Comparison of ENCODE assay signal across 24 cellular contexts in genomic region chr11:130670200-130670599, GRCh38.
"Had no signal": no experiment of that assay in that cellular context is flagged by ENCODE, and none has a peak within 500 bp of the region (broad histone marks: within the 10 kb centered on the region; RNA-seq: fewer than 3 reads in every experiment).

No MANE protein-coding gene starts in this region.

- H3K27me3 ChIP-seq: ascending aorta, breast epithelium, cardiac muscle cell, colonic mucosa had no signal

- H3K4me3 ChIP-seq: ascending aorta, breast epithelium, cardiac muscle cell, colonic mucosa had no signal

- ATAC-seq: activated CD4-positive, alpha-beta T cell treated with anti-CD3 and anti-CD28 coated beads for 36 hours; activated CD8-positive, alpha-beta memory T cell treated with anti-CD3 and anti-CD28 coated beads, Interleukin-2, amount 10 ng/mL, durations not matched to agents 7 days and 5 days; activated CD8-positive, alpha-beta T cell treated with anti-CD3 and anti-CD28 coated beads, Interleukin-2, amount 10 ng/mL, durations not matched to agents 7 days and 5 days; activated naive CD8-positive, alpha-beta T cell treated with anti-CD3 and anti-CD28 coated beads, Interleukin-2, amount 50 U/mL, for 24 hours had no signal

- DNase-seq: activated CD4-positive, alpha-beta memory T cell treated with anti-CD3 and anti-CD28 coated beads for 36 hours; activated CD4-positive, alpha-beta T cell treated with anti-CD3 and anti-CD28 coated beads for 36 hours; activated CD4-positive, alpha-beta T cell treated with anti-CD3 and anti-CD28 coated beads, Interleukin-2, amount 10 ng/mL, durations not matched to agents 24 days and 14 days; activated CD4-positive, CD25-positive, alpha-beta regulatory T cell; activated CD4-positive, CD25-positive, alpha-beta regulatory T cell treated with anti-CD3 and anti-CD28 coated beads, Interleukin-2, amount 50 U/mL, for 72 hours; activated CD8-positive, alpha-beta memory T cell treated with anti-CD3 and anti-CD28 coated beads, Interleukin-2, amount 10 ng/mL, durations not matched to agents 7 days and 5 days; activated CD8-positive, alpha-beta memory T cell treated with anti-CD3 and anti-CD28 coated beads, Interleukin-2, amount 50 U/mL, for 4 hours; activated CD8-positive, alpha-beta T cell treated with anti-CD3 and anti-CD28 coated beads, Interleukin-2, amount 10 ng/mL, durations not matched to agents 7 days and 5 days; activated effector memory CD4-positive, alpha-beta T cell treated with anti-CD3 and anti-CD28 coated beads, Interleukin-2, amount 50 U/mL, for 16 hours; activated naive CD4-positive, alpha-beta T cell treated with anti-CD3 and anti-CD28 coated beads for 36 hours; activated naive CD8-positive, alpha-beta T cell treated with anti-CD3 and anti-CD28 coated beads for 36 hours; activated naive CD8-positive, alpha-beta T cell treated with anti-CD3 and anti-CD28 coated beads, Interleukin-2, amount 50 U/mL, for 24 hours; activated T-cell treated with anti-CD3 and anti-CD28 coated beads, Interleukin-2, amount 50 U/mL, for 1 hour; activated T-cell treated with anti-CD3 and anti-CD28 coated beads, Interleukin-2, amount 50 U/mL, for 48 hours; central memory CD4-positive, alpha-beta T cell; cerebellar nuclear complex; colonic mucosa; effector CD8-positive, alpha-beta T cell; foreskin fibroblast; T-helper 2 cell had no signal

- H3K36me3 ChIP-seq: ascending aorta, breast epithelium, cardiac muscle cell, colonic mucosa had no signal

- H3K27ac ChIP-seq: ascending aorta, breast epithelium, cardiac muscle cell, colonic mucosa, epithelial cell of prostate had no signal

- H3K9me3 ChIP-seq: ascending aorta, breast epithelium, colonic mucosa had no signal

- H3K4me1 ChIP-seq: breast epithelium, colonic mucosa had no signal
